Comparison of ENCODE assay signal across 8 cellular contexts in the genomic region with DNA sequence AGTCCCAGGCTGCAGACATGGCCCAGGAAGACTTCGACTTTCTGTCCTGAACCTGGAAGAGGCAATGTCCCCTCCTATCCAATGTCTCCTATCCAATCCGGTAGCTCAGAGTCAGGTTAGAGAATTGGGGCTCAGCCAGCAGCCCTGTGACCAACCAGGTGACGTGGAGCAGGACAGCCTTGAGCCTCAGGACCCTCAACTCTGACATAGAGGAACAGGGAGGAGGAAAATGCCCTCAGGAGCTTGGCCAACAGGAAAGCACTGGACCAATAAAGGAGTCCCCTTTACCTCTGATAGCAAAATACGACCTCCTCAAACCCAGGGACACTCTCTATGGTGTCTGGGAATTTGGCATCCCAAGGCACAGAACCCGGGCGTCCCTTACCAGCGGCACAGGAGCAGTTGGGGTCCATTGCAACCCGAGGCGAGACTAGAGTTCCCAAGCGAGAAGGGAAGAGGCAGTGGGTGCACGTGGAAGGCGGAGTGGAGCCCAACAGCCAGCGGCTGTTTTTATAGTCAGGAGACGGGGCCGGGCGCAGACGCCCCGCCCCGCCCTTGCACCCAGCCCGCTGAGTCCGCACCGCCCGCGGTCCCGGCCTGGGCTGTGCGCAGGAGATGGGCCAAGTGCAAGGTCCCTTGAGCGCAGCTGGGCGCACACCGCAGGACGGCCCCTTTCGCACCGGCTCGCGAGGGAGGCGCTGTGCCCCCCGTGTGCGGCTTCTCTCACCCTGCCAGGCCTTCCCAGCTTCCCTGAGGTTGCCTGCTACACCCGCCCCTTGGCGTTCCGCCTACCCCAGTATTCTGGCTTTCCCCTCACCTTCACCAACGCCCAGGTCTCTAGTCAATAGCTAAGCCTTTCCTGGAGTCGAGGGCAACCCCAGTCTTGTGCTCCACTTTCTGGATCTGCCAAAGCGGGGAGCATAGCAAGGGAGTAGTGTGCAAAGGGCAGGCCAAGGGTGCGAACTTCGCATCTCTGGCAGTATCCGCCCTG. TPM values are rescaled to one million over a fixed set of nuclear protein-coding genes. Genes with fewer than 3 reads are reported as not detected.
DNase-seq lines count a peak whose midpoint lies in the region; ATAC-seq and TF ChIP-seq lines count a peak whose summit lies in the region.

TSS of gene MT1G (minus strand) at position 485 of the 991 bp plus-strand sequence. CDS start at position 413, 72 bp downstream.

- H3K27ac Mint-ChIP-seq in CD8-positive, alpha-beta T cell = no peak within 1 kb of the TSS
- no peak within 1 kb of the TSS for H3K27ac Mint-ChIP-seq in effector memory CD8-positive, alpha-beta T cell
- H3K27ac Mint-ChIP-seq in nephron = peak within 1 kb of the TSS in 1 of 3 experiments; percentile 67

- H3K36me3 Mint-ChIP-seq in CD8-positive, alpha-beta T cell = no peaks in the 10 kb centered on the region
- no peaks in the 10 kb centered on the region for H3K36me3 Mint-ChIP-seq in effector memory CD8-positive, alpha-beta T cell (ENCODE audit: insufficient read depth)
- no peaks in the 10 kb centered on the region for H3K36me3 Mint-ChIP-seq in nephron (ENCODE audit: low read depth)

- peaks cover 27% of the 10 kb centered on the region for H3K27me3 ChIP-seq in CD8-positive, alpha-beta T cell (ENCODE audit: insufficient read depth, low read length)

- peaks cover 28% of the 10 kb centered on the region for H3K4me1 Mint-ChIP-seq in CD8-positive, alpha-beta T cell (ENCODE audit: low read depth)
- H3K4me1 Mint-ChIP-seq in effector memory CD8-positive, alpha-beta T cell (ENCODE audit: low read depth in 2 of 2) = peaks cover 14 to 17% of the 10 kb centered on the region in 2 donors
- H3K4me1 Mint-ChIP-seq in nephron = peaks cover 13% of the 10 kb centered on the region

- no peak within 1 kb of the TSS for H3K4me3 ChIP-seq in CD8-positive, alpha-beta T cell (ENCODE audit: low read depth, low read length)

- POLR2A ChIA-PET in CD8-positive, alpha-beta T cell (lab: Charles Lee) = interaction anchor here (0.9 to 1.0 kb wide), 2 partner anchors 24 to 34 kb away, joined by 4 to 5 read pairs; no protein-coding TSS in a partner anchor

- H3K27ac ChIP-seq in CD8-positive, alpha-beta T cell (ENCODE audit: low read depth, low read length) = no peak within 1 kb of the TSS

- peaks cover 16% of the 10 kb centered on the region for H3K4me1 ChIP-seq in CD8-positive, alpha-beta T cell (ENCODE audit: insufficient read depth, low read length)

- DNase-seq in CD8-positive, alpha-beta T cell = no peak
- DNase-seq in NOMO-1 treated with DMSO at 0.1 percent for 48 hours (lab: John Stamatoyannopoulos, UW; ENCODE audit: unreplicated experiment) (peak; percentile 83), 8988T (no peak), activated gamma-delta T cell treated with Interleukin-2 at 50 U/mL for 16 hours (no peak)
- DNase-seq in effector memory CD8-positive, alpha-beta T cell = peak in 1 of 3 experiments; percentile 23

- peaks cover 57% of the 10 kb centered on the region for H3K27me3 Mint-ChIP-seq in CD8-positive, alpha-beta T cell (ENCODE audit: low read depth)
- peaks cover 44 to 93% of the 10 kb centered on the region in 2 donors for H3K27me3 Mint-ChIP-seq in effector memory CD8-positive, alpha-beta T cell
- peaks cover 100% of the 10 kb centered on the region for H3K27me3 Mint-ChIP-seq in nephron (ENCODE audit: low read depth)

- intact Hi-C loops in CD8-positive, alpha-beta T cell (cut with DNase I, micrococcal nuclease) = no loop called here

- no peaks in the 10 kb centered on the region for H3K36me3 ChIP-seq in CD8-positive, alpha-beta T cell (ENCODE audit: insufficient read depth, low read length)

- ATAC-seq in CD8-positive, alpha-beta T cell = peak; percentile 59
- ATAC-seq in effector memory CD8-positive, alpha-beta T cell (replicated peaks) = peak; percentile 84
- ATAC-seq in HG02840 (IDR thresholded peaks at IDR 0.05; ENCODE audit: low FRiP score, unreplicated experiment) = no peak
- no peak for ATAC-seq in GM18502 (IDR thresholded peaks at IDR 0.05; ENCODE audit: poor library complexity, unreplicated experiment)

- CTCF ChIA-PET in CD8-positive, alpha-beta T cell (lab: Charles Lee) = interaction anchor here (0.6 to 1.6 kb wide), 3 partner anchors 34 to 67 kb away, joined by 3 to 4 read pairs (median 3); no protein-coding TSS in a partner anchor

- no peak for TF ChIP-seq CTCF in CD8-positive, alpha-beta T cell (IDR thresholded peaks at IDR 0.05)
- no peak for TF ChIP-seq CTCF in nephron (IDR thresholded peaks at IDR 0.05; ENCODE audit: unreplicated experiment in 3 of 3)

- H3K9me3 Mint-ChIP-seq in CD8-positive, alpha-beta T cell = no peaks in the 10 kb centered on the region
- no peaks in the 10 kb centered on the region for H3K9me3 Mint-ChIP-seq in effector memory CD8-positive, alpha-beta T cell
- H3K9me3 Mint-ChIP-seq in nephron = no peaks in the 10 kb centered on the region

- no peaks in the 10 kb centered on the region for H3K9me3 ChIP-seq in CD8-positive, alpha-beta T cell (ENCODE audit: low read length)

- peak within 1 kb of the TSS; percentile 29 for H3K4me3 Mint-ChIP-seq in CD8-positive, alpha-beta T cell
- peak within 1 kb of the TSS in 1 of 2 donors; percentile 37 for H3K4me3 Mint-ChIP-seq in effector memory CD8-positive, alpha-beta T cell
- peak within 1 kb of the TSS; percentile 57 to 77 (median 75) for H3K4me3 Mint-ChIP-seq in nephron

RNA-seq across cellular contexts. Expression of gene MT1G, which starts in this region (rescaled TPM):
- total RNA-seq in CD8-positive, alpha-beta T cell = not detected

Comparison
In these comparisons a context has a peak if more than half of its experiments do, and no peak if none do; other contexts are left out.
1. Peak in ATAC-seq in CD8-positive, alpha-beta T cell; RNA of the gene not detected or under 1 TPM.